Comparison of ENCODE assay signal across 8 cellular contexts in genomic region chr10:103685880-103686669, GRCh38.
DNase-seq lines count a peak whose midpoint lies in the region; TF ChIP-seq lines count a peak whose summit lies in the region.

No MANE protein-coding gene starts in this region.

- DNase-seq in GM10266 (ENCODE audit: extremely low spot score) (peak; percentile 88), HFF-Myc (ENCODE audit: extremely low read depth, low read depth) (no peak), NCI-H1694 treated with DMSO at 0.1 percent for 48 hours (lab: John Stamatoyannopoulos, UW) (peak; percentile 33), cardiac fibroblast (ENCODE audit: low read depth in 2 of 2) (peak; percentile 73 to 84), NCI-H1048 (lab: John Stamatoyannopoulos, UW) (no peak)
- peak; percentile 47 for DNase-seq in activated CD4-positive, CD25-positive, alpha-beta regulatory T cell treated with anti-CD3 and anti-CD28 coated beads, Interleukin-2, amount 50 U/mL, for 16 hours (ENCODE audit: low read depth, low spot score)
- peak; percentile 75 to 80 for DNase-seq in stimulated activated CD4-positive, alpha-beta T cell treated with anti-CD3 and anti-CD28 coated beads, Interleukin-2, amount 100 ng/mL, for 48 hours

- H3K4me3 ChIP-seq in HFF-Myc (replicated peaks; ENCODE audit: low read depth, low read length) (no peak overlapping the region), cardiac fibroblast (replicated peaks in 1 of 2; ENCODE audit: low read depth in 2 of 2, low read length in 2 of 2) (no peak overlapping the region)

- TF ChIP-seq CTCF in GM10266 (IDR thresholded peaks at IDR 0.05; ENCODE audit: control insufficient read depth, insufficient read depth, low read depth, missing control alignments) (peak; percentile 97), HFF-Myc (IDR thresholded peaks at IDR 0.05; ENCODE audit: low read depth, low read length, missing control alignments) (peak; percentile 99), cardiac fibroblast (IDR thresholded peaks at IDR 0.05; ENCODE audit: low read depth, low read length) (peak; percentile 99)

- peak overlapping the region; percentile 27 for H3K27ac ChIP-seq in layer of hippocampus (ENCODE audit: low read depth, low read length)

- H3K27me3 ChIP-seq in layer of hippocampus (ENCODE audit: control insufficient read depth, insufficient read depth, low read length) = no peaks in the 10 kb centered on the region

Comparison
In these comparisons a context has a peak if more than half of its experiments do, and no peak if none do; other contexts are left out.
1. DNase-seq: peak in GM10266 (single experiment), NCI-H1694 treated with DMSO at 0.1 percent for 48 hours (single experiment), activated CD4-positive, CD25-positive, alpha-beta regulatory T cell treated with anti-CD3 and anti-CD28 coated beads, Interleukin-2, amount 50 U/mL, for 16 hours (single experiment), cardiac fibroblast (2 of 2) and stimulated activated CD4-positive, alpha-beta T cell treated with anti-CD3 and anti-CD28 coated beads, Interleukin-2, amount 100 ng/mL, for 48 hours (2 of 2); none in HFF-Myc (single experiment) and NCI-H1048 (single experiment).
2. Peak in every context shown above with its lines, with median percentiles within 50 percentile points of each other: CTCF ChIP-seq.